ENCODE assay signal across 1 cellular context in the genomic region with DNA sequence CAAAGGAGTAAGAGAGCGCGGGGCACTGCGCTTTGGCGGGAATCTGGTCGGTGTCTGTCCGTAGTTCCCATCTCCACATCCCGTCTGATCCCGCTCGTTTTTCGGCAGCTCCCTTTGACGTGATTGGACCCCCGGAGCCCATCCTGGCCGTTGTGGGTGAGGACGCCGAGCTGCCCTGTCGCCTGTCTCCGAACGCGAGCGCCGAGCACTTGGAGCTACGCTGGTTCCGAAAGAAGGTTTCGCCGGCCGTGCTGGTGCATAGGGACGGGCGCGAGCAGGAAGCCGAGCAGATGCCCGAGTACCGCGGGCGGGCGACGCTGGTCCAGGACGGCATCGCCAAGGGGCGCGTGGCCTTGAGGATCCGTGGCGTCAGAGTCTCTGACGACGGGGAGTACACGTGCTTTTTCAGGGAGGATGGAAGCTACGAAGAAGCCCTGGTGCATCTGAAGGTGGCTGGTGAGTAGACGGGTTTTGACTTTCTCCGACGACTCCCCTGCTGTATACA.
TF ChIP-seq lines count a peak whose summit lies in the region.

No MANE protein-coding gene starts in this region.

TF ChIP-seq in HepG2, 621 proteins besides CTCF, POLR2A, EP300 and RAD21 (continued from another document and continues in another):
- TF ChIP-seq ZNF737 (CRISPR knock-in tag; IDR thresholded peaks at IDR 0.05; ENCODE audit: borderline replicate concordance) (no peak), MZF1 (CRISPR knock-in tag; IDR thresholded peaks at IDR 0.05; ENCODE audit: borderline replicate concordance) (no peak), JDP2 (CRISPR knock-in tag; IDR thresholded peaks at IDR 0.05; ENCODE audit: borderline replicate concordance) (no peak), NFYB (CRISPR knock-in tag; IDR thresholded peaks at IDR 0.05) (no peak), ONECUT2 (CRISPR knock-in tag; IDR thresholded peaks at IDR 0.05) (no peak), NR1H2 (CRISPR knock-in tag; IDR thresholded peaks at IDR 0.05; ENCODE audit: borderline replicate concordance, low read depth) (no peak), YY1 (IDR thresholded peaks at IDR 0.05; ENCODE audit: insufficient read depth, insufficient replicate concordance, low read depth, low read length) (no peak), ZNF790 (CRISPR knock-in tag; IDR thresholded peaks at IDR 0.05; ENCODE audit: borderline replicate concordance) (no peak), ZNF446 (CRISPR knock-in tag; IDR thresholded peaks at IDR 0.05) (peak; percentile 50; the same call in 1 of the 2 replicates), AHR (CRISPR knock-in tag; IDR thresholded peaks at IDR 0.05) (no peak), ZNF766 (CRISPR knock-in tag; IDR thresholded peaks at IDR 0.05; ENCODE audit: borderline replicate concordance) (no peak), ZNF607 (CRISPR knock-in tag; IDR thresholded peaks at IDR 0.05; ENCODE audit: borderline replicate concordance) (no peak), U2AF1 (optimal IDR thresholded peaks at IDR 0.05; ENCODE audit: low read depth, low read length) (no peak), ZNF432 (CRISPR knock-in tag; IDR thresholded peaks at IDR 0.05; ENCODE audit: borderline replicate concordance) (no peak), FOXM1 (CRISPR knock-in tag; IDR thresholded peaks at IDR 0.05) (no peak), ZNF777 (CRISPR knock-in tag; IDR thresholded peaks at IDR 0.05) (peak; percentile 74), FOXC1 (CRISPR knock-in tag; IDR thresholded peaks at IDR 0.05; ENCODE audit: borderline replicate concordance) (no peak), ATF1 (CRISPR knock-in tag; IDR thresholded peaks at IDR 0.05) (no peak), ZNF572 (CRISPR knock-in tag; IDR thresholded peaks at IDR 0.05) (no peak), REXO4 (CRISPR knock-in tag; IDR thresholded peaks at IDR 0.05; ENCODE audit: borderline replicate concordance) (no peak), ZBTB7A (CRISPR knock-in tag; IDR thresholded peaks at IDR 0.05) (no peak), RBFOX2 (IDR thresholded peaks at IDR 0.05; ENCODE audit: low read depth, low read length) (no peak), MATR3 (CRISPR knock-in tag; IDR thresholded peaks at IDR 0.05) (no peak), ARHGAP35 (CRISPR knock-in tag; IDR thresholded peaks at IDR 0.05; ENCODE audit: borderline replicate concordance) (0 out of 2 replicates have a peak, but pooled peaks have one; percentile 43), LCORL (IDR thresholded peaks at IDR 0.05) (no peak), LCORL (CRISPR knock-in tag; IDR thresholded peaks at IDR 0.05) (no peak), ZMYM3 (CRISPR knock-in tag; IDR thresholded peaks at IDR 0.05) (no peak), GABPA (IDR thresholded peaks at IDR 0.05; ENCODE audit: low read depth, low read length) (no peak), GABPA (CRISPR knock-in tag; IDR thresholded peaks at IDR 0.05; ENCODE audit: low read depth) (no peak), NBN (conservative IDR thresholded peaks at IDR 0.05) (no peak), ELF1 (CRISPR knock-in tag; IDR thresholded peaks at IDR 0.05) (no peak), BRD4 (CRISPR knock-in tag; IDR thresholded peaks at IDR 0.05) (no peak), ZNF556 (CRISPR knock-in tag; IDR thresholded peaks at IDR 0.05; ENCODE audit: borderline replicate concordance) (no peak), GABPB1 (CRISPR knock-in tag; IDR thresholded peaks at IDR 0.05) (peak; percentile 24; the same call in 1 of the 2 replicates), JARID2 (CRISPR knock-in tag; IDR thresholded peaks at IDR 0.05; ENCODE audit: insufficient replicate concordance) (no peak), ZNF772 (CRISPR knock-in tag; IDR thresholded peaks at IDR 0.05) (no peak), EHMT2 (IDR thresholded peaks at IDR 0.05; ENCODE audit: borderline replicate concordance, low read depth, low read length) (no peak), SRSF1 (optimal IDR thresholded peaks at IDR 0.05; ENCODE audit: low read depth, low read length) (no peak), CAMTA2 (CRISPR knock-in tag; IDR thresholded peaks at IDR 0.05; ENCODE audit: borderline replicate concordance) (no peak), ZNF605 (CRISPR knock-in tag; IDR thresholded peaks at IDR 0.05) (no peak), ZNF746 (CRISPR knock-in tag; IDR thresholded peaks at IDR 0.05) (0 out of 2 replicates have a peak, but pooled peaks have one; percentile 31)
- TF ChIP-seq, protein P1, sequence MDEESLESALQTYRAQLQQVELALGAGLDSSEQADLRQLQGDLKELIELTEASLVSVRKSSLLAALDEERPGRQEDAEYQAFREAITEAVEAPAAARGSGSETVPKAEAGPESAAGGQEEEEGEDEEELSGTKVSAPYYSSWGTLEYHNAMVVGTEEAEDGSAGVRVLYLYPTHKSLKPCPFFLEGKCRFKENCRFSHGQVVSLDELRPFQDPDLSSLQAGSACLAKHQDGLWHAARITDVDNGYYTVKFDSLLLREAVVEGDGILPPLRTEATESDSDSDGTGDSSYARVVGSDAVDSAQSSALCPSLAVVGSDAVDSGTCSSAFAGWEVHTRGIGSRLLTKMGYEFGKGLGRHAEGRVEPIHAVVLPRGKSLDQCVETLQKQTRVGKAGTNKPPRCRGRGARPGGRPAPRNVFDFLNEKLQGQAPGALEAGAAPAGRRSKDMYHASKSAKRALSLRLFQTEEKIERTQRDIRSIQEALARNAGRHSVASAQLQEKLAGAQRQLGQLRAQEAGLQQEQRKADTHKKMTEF (CRISPR knock-in tag; IDR thresholded peaks at IDR 0.05): 0 out of 2 replicates have a peak, but pooled peaks have one; percentile 23
- TF ChIP-seq, protein P2, sequence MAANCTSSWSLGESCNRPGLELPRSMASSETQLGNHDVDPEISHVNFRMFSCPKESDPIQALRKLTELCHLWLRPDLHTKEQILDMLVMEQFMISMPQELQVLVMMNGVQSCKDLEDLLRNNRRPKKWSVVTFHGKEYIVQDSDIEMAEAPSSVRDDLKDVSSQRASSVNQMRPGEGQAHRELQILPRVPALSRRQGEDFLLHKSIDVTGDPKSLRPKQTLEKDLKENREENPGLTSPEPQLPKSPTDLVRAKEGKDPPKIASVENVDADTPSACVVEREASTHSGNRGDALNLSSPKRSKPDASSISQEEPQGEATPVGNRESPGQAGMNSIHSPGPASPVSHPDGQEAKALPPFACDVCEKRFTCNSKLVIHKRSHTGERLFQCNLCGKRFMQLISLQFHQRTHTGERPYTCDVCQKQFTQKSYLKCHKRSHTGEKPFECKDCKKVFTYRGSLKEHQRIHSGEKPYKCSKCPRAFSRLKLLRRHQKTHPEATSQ (CRISPR knock-in tag; IDR thresholded peaks at IDR 0.05; ENCODE audit: borderline replicate concordance): no peak
- TF ChIP-seq, protein P3, sequence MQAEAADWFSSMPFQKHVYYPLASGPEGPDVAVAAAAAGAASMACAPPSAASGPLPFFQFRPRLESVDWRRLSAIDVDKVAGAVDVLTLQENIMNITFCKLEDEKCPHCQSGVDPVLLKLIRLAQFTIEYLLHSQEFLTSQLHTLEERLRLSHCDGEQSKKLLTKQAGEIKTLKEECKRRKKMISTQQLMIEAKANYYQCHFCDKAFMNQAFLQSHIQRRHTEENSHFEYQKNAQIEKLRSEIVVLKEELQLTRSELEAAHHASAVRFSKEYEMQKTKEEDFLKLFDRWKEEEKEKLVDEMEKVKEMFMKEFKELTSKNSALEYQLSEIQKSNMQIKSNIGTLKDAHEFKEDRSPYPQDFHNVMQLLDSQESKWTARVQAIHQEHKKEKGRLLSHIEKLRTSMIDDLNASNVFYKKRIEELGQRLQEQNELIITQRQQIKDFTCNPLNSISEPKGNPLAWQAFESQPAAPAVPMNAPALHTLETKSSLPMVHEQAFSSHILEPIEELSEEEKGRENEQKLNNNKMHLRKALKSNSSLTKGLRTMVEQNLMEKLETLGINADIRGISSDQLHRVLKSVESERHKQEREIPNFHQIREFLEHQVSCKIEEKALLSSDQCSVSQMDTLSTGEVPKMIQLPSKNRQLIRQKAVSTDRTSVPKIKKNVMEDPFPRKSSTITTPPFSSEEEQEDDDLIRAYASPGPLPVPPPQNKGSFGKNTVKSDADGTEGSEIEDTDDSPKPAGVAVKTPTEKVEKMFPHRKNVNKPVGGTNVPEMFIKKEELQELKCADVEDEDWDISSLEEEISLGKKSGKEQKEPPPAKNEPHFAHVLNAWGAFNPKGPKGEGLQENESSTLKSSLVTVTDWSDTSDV (CRISPR knock-in tag; IDR thresholded peaks at IDR 0.05): no peak
- TF ChIP-seq, protein P4, sequence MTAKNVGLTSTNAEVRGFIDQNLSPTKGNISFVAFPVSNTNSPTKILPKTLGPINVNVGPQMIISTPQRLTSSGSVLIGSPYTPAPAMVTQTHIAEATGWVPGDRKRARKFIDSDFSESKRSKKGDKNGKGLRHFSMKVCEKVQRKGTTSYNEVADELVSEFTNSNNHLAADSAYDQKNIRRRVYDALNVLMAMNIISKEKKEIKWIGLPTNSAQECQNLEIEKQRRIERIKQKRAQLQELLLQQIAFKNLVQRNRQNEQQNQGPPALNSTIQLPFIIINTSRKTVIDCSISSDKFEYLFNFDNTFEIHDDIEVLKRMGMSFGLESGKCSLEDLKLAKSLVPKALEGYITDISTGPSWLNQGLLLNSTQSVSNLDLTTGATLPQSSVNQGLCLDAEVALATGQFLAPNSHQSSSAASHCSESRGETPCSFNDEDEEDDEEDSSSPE (CRISPR knock-in tag; IDR thresholded peaks at IDR 0.05): 0 out of 2 replicates have a peak, but pooled peaks have one; percentile 30
- TF ChIP-seq, protein P5, sequence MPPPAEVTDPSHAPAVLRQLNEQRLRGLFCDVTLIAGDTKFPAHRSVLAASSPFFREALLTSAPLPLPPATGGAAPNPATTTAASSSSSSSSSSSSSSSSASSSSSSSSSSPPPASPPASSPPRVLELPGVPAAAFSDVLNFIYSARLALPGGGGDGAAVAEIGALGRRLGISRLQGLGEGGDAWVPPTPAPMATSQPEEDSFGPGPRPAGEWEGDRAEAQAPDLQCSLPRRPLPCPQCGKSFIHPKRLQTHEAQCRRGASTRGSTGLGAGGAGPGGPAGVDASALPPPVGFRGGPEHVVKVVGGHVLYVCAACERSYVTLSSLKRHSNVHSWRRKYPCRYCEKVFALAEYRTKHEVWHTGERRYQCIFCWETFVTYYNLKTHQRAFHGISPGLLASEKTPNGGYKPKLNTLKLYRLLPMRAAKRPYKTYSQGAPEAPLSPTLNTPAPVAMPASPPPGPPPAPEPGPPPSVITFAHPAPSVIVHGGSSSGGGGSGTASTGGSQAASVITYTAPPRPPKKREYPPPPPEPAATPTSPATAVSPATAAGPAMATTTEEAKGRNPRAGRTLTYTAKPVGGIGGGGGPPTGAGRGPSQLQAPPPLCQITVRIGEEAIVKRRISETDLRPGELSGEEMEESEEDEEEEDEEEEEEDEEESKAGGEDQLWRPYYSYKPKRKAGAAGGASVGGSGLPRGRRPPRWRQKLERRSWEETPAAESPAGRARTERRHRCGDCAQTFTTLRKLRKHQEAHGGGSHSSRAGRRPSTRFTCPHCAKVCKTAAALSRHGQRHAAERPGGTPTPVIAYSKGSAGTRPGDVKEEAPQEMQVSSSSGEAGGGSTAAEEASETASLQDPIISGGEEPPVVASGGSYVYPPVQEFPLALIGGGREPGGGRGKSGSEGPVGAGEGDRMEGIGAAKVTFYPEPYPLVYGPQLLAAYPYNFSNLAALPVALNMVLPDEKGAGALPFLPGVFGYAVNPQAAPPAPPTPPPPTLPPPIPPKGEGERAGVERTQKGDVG (CRISPR knock-in tag; IDR thresholded peaks at IDR 0.05; ENCODE audit: borderline replicate concordance): 0 out of 2 replicates have a peak, but pooled peaks have one; percentile 50
- TF ChIP-seq, protein P6, sequence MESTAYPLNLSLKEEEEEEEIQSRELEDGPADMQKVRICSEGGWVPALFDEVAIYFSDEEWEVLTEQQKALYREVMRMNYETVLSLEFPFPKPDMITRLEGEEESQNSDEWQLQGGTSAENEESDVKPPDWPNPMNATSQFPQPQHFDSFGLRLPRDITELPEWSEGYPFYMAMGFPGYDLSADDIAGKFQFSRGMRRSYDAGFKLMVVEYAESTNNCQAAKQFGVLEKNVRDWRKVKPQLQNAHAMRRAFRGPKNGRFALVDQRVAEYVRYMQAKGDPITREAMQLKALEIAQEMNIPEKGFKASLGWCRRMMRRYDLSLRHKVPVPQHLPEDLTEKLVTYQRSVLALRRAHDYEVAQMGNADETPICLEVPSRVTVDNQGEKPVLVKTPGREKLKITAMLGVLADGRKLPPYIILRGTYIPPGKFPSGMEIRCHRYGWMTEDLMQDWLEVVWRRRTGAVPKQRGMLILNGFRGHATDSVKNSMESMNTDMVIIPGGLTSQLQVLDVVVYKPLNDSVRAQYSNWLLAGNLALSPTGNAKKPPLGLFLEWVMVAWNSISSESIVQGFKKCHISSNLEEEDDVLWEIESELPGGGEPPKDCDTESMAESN (CRISPR knock-in tag; conservative IDR thresholded peaks at IDR 0.05): no peak
- TF ChIP-seq, protein P7, sequence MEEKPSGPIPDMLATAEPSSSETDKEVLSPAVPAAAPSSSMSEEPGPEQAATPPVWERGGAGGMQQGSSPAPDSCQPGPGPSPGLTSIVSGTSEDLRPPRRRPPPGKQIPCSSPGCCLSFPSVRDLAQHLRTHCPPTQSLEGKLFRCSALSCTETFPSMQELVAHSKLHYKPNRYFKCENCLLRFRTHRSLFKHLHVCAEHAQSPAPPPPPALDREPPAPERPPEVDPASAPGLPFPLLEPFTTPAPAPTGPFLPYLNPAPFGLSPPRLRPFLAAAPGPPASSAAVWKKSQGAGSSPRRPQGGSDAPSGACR (CRISPR knock-in tag; IDR thresholded peaks at IDR 0.05): no peak
- TF ChIP-seq, protein P8, sequence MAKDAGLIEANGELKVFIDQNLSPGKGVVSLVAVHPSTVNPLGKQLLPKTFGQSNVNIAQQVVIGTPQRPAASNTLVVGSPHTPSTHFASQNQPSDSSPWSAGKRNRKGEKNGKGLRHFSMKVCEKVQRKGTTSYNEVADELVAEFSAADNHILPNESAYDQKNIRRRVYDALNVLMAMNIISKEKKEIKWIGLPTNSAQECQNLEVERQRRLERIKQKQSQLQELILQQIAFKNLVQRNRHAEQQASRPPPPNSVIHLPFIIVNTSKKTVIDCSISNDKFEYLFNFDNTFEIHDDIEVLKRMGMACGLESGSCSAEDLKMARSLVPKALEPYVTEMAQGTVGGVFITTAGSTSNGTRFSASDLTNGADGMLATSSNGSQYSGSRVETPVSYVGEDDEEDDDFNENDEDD (CRISPR knock-in tag; IDR thresholded peaks at IDR 0.05; ENCODE audit: borderline replicate concordance): peak; percentile 43; the same call in 1 of the 2 replicates
- TF ChIP-seq, protein P9, sequence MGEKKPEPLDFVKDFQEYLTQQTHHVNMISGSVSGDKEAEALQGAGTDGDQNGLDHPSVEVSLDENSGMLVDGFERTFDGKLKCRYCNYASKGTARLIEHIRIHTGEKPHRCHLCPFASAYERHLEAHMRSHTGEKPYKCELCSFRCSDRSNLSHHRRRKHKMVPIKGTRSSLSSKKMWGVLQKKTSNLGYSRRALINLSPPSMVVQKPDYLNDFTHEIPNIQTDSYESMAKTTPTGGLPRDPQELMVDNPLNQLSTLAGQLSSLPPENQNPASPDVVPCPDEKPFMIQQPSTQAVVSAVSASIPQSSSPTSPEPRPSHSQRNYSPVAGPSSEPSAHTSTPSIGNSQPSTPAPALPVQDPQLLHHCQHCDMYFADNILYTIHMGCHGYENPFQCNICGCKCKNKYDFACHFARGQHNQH (CRISPR knock-in tag; IDR thresholded peaks at IDR 0.05): no peak
- TF ChIP-seq, protein P10, sequence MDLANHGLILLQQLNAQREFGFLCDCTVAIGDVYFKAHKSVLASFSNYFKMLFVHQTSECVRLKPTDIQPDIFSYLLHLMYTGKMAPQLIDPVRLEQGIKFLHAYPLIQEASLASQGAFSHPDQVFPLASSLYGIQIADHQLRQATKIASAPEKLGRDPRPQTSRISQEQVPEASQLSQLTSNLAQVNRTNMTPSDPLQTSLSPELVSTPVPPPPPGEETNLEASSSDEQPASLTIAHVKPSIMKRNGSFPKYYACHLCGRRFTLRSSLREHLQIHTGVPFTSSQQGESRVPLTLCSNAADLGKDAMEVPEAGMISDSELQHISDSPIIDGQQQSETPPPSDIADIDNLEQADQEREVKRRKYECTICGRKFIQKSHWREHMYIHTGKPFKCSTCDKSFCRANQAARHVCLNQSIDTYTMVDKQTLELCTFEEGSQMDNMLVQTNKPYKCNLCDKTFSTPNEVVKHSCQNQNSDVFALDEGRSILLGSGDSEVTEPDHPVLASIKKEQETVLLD (CRISPR knock-in tag; IDR thresholded peaks at IDR 0.05; ENCODE audit: low read depth): no peak
